ENCODE assay signal across 9 cellular contexts in the genomic region with DNA sequence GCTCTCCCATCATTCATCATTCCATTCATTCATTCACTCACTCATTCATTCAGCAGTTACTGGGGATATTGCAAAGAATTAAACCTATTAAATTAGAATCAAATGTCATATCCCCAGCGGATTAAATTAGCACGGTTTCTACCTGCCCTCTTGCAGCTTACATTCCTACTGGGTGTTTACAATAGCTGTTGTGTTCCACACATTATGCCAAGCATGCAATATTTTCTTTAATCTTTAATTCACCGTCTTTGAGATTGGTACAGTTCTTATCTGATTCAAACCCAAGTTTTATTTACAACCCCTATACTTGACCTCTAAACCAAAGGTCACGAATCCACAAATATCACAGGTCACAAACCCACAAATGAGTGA. TPM values are rescaled to one million over a fixed set of nuclear protein-coding genes. Genes with fewer than 3 reads are reported as not detected.
DNase-seq lines count a peak whose midpoint lies in the region; ATAC-seq, FAIRE-seq and TF ChIP-seq lines count a peak whose summit lies in the region.
"Had no signal": no experiment of that assay in that cellular context is flagged by ENCODE, and none has a peak within 500 bp of the region (broad histone marks: within the 10 kb centered on the region; RNA-seq: fewer than 3 reads in every experiment).

No MANE protein-coding gene starts in this region.

- peaks cover 0 to 15% of the 10 kb centered on the region in 2 donors for H3K27me3 Mint-ChIP-seq in CD8-positive, alpha-beta memory T cell

- CTCF ChIA-PET in CD8-positive, alpha-beta memory T cell (lab: Charles Lee): interaction anchor here (1.3 to 1.6 kb wide), 2 partner anchors 18 to 32 kb away, joined by 3 to 6 read pairs; a partner anchor contains a TSS
- CTCF ChIA-PET in Panc1 (lab: Charles Lee): no interaction called here
- CTCF ChIA-PET in endothelial cell of umbilical vein (lab: Charles Lee): interaction anchor here (1.4 to 2.4 kb wide), 2 partner anchors 251 to 286 kb away, joined by 10 to 12 read pairs; no protein-coding TSS in a partner anchor

- ATAC-seq in Panc1 (no peak), HG02678 (IDR thresholded peaks at IDR 0.05; ENCODE audit: unreplicated experiment) (no peak), GM21526 (IDR thresholded peaks at IDR 0.05; ENCODE audit: low FRiP score, unreplicated experiment) (no peak)

- H3K36me3 ChIP-seq in CD8-positive, alpha-beta memory T cell (ENCODE audit: insufficient read depth, low read length): no peaks in the 10 kb centered on the region
- no peaks in the 10 kb centered on the region; the same call in 1 of the 2 replicates for H3K36me3 ChIP-seq in Panc1 (ENCODE audit: control insufficient read depth, insufficient read depth, low read length)
- H3K36me3 ChIP-seq in endothelial cell of umbilical vein (ENCODE audit: control insufficient read depth in 2 of 2, extremely low read depth in 1 of 2, insufficient read depth in 2 of 2, low read length in 2 of 2): no peaks in the 10 kb centered on the region
- no peaks in the 10 kb centered on the region for H3K36me3 ChIP-seq in ovary

- H3K4me1 Mint-ChIP-seq in CD8-positive, alpha-beta memory T cell: peaks cover 16 to 24% (median 21%) of the 10 kb centered on the region in 3 donors

- POLR2A ChIA-PET in CD8-positive, alpha-beta memory T cell (lab: Charles Lee): no interaction called here
- POLR2A ChIA-PET in Panc1 (lab: Charles Lee) (no interaction called here), endothelial cell of umbilical vein (lab: Charles Lee) (no interaction called here)

- no peak for FAIRE-seq in endothelial cell of umbilical vein (lab: Jason Lieb, UNC)

- no peaks in the 10 kb centered on the region for H3K9me1 ChIP-seq in endothelial cell of umbilical vein (replicated peaks; ENCODE audit: control insufficient read depth, extremely low read depth, insufficient read depth, low read length)

- 40 to 55% (median 42%) methylated on average over 4 of the region's 4 CpGs for WGBS in ovary, 3 donors

- H2AFZ ChIP-seq in endothelial cell of umbilical vein (ENCODE audit: low read depth, low read length): peak overlapping the region; percentile 92

- peak overlapping the region; percentile 98 for H3K4me3 ChIP-seq in CD8-positive, alpha-beta memory T cell (ENCODE audit: low read length)
- H3K4me3 ChIP-seq in Panc1 (ENCODE audit: low read depth in 2 of 2, low read length in 2 of 2): peak overlapping the region; percentile 80 to 89
- H3K4me3 ChIP-seq in endothelial cell of umbilical vein (replicated peaks in 1 of 3; ENCODE audit: insufficient read depth in 1 of 3, low read depth in 1 of 3, low read length in 3 of 3): peak overlapping the region; percentile 21 to 75 (median 62)
- H3K4me3 ChIP-seq in ovary: peak overlapping the region; percentile 42

- no peak overlapping the region for H3K9ac ChIP-seq in endothelial cell of umbilical vein (replicated peaks; ENCODE audit: extremely low read depth, insufficient read depth, low read length)

- no peaks in the 10 kb centered on the region for H3K9me3 Mint-ChIP-seq in CD8-positive, alpha-beta memory T cell

- H3K27ac ChIP-seq in CD8-positive, alpha-beta memory T cell (ENCODE audit: low read depth, low read length): no peak overlapping the region
- peak overlapping the region; percentile 86 for H3K27ac ChIP-seq in Panc1 (ENCODE audit: low read length)
- no peak overlapping the region for H3K27ac ChIP-seq in endothelial cell of umbilical vein (ENCODE audit: insufficient read depth, low read depth, low read length)
- no peak overlapping the region for H3K27ac ChIP-seq in ovary

- no peaks in the 10 kb centered on the region for H3K27me3 ChIP-seq in CD8-positive, alpha-beta memory T cell (ENCODE audit: insufficient read depth, low read length, poor library complexity, severe bottlenecking)
- peaks cover 3% of the 10 kb centered on the region; the same call in 1 of the 2 replicates for H3K27me3 ChIP-seq in Panc1 (ENCODE audit: control insufficient read depth, insufficient read depth, low read length)
- peaks cover 0 to 2% of the 10 kb centered on the region in 2 experiments for H3K27me3 ChIP-seq in endothelial cell of umbilical vein (ENCODE audit: control insufficient read depth in 2 of 2, insufficient read depth in 2 of 2, low read length in 2 of 2)
- H3K27me3 ChIP-seq in ovary: no peaks in the 10 kb centered on the region

- TF ChIP-seq POLR2A in endothelial cell of umbilical vein (IDR thresholded peaks at IDR 0.05; ENCODE audit: low read depth, low read length): no peak
- no peak for TF ChIP-seq POLR2A in ovary (IDR thresholded peaks at IDR 0.05)

- H3K36me3 Mint-ChIP-seq in CD8-positive, alpha-beta memory T cell: peaks cover 0 to 7% (median 0%) of the 10 kb centered on the region in 3 donors

- peak overlapping the region; percentile 27 to 94 (median 80) for H3K27ac Mint-ChIP-seq in CD8-positive, alpha-beta memory T cell

- dilution Hi-C loops in endothelial cell of umbilical vein (cut with MboI; ENCODE audit: extremely low pct_ligation_motif_present, low sequenced_read_pairs): no loop called here

- no peak for TF ChIP-seq EP300 in ovary (IDR thresholded peaks at IDR 0.05)

- DNase-seq in CD8-positive, alpha-beta memory T cell: no peak
- DNase-seq in Panc1 (ENCODE audit: low read depth, low spot score) (no peak), endothelial cell of umbilical vein (ENCODE audit: low read depth, low spot score) (no peak), ovary (no peak), activated gamma-delta T cell treated with Interleukin-2 at 50 U/mL for 16 hours (no peak), iPS-NIHi11 (ENCODE audit: low spot score) (no peak)

- TF ChIP-seq CTCF in Panc1 (IDR thresholded peaks at IDR 0.05) (no peak), endothelial cell of umbilical vein (IDR thresholded peaks at IDR 0.05; ENCODE audit: extremely low read depth in 1 of 2, insufficient read depth in 1 of 2, low read depth in 1 of 2, low read length in 2 of 2) (no peak), ovary (IDR thresholded peaks at IDR 0.05) (no peak)

- peak overlapping the region; percentile 86 for H3K4me2 ChIP-seq in endothelial cell of umbilical vein (ENCODE audit: insufficient read depth, low read length)

- H3K79me2 ChIP-seq in endothelial cell of umbilical vein (ENCODE audit: control insufficient read depth, insufficient read depth, low read length): peaks cover 34% of the 10 kb centered on the region

- BruUV-seq in Panc1 (replicated peaks; lab: Mats Ljungman, UMichigan) (no TSS peak), endothelial cell of umbilical vein (replicated peaks; lab: Mats Ljungman, UMichigan) (TSS peak; percentile 49)

- no peaks in the 10 kb centered on the region for H3K9me3 ChIP-seq in CD8-positive, alpha-beta memory T cell (ENCODE audit: low read length)
- no peaks in the 10 kb centered on the region for H3K9me3 ChIP-seq in Panc1 (ENCODE audit: control insufficient read depth, insufficient read depth, low read depth, low read length)
- H3K9me3 ChIP-seq in endothelial cell of umbilical vein (replicated peaks; ENCODE audit: control insufficient read depth, insufficient read depth, low read length): no peaks in the 10 kb centered on the region
- H3K9me3 ChIP-seq in ovary: no peaks in the 10 kb centered on the region

- intact Hi-C loops in Panc1 (cut with micrococcal nuclease; ENCODE audit: unreplicated experiment) (no loop called here), endothelial cell of umbilical vein (cut with micrococcal nuclease) (loop anchor here (1.0 to 5.0 kb wide), 3 partner anchors 18 to 251 kb away; no protein-coding TSS in a partner anchor), ovary (cut with DNase I) (no loop called here)

- H3K4me3 Mint-ChIP-seq in CD8-positive, alpha-beta memory T cell: peak overlapping the region; percentile 89 to 95 (median 93)

- peaks cover 4% of the 10 kb centered on the region for H4K20me1 ChIP-seq in endothelial cell of umbilical vein (replicated peaks; ENCODE audit: control insufficient read depth, extremely low read depth, insufficient read depth, low read length)

- H3K4me1 ChIP-seq in CD8-positive, alpha-beta memory T cell (ENCODE audit: insufficient read depth, low read length): peaks cover 9% of the 10 kb centered on the region
- H3K4me1 ChIP-seq in Panc1 (ENCODE audit: control insufficient read depth, insufficient read depth, low read length): peaks cover 28% of the 10 kb centered on the region
- peaks cover 20% of the 10 kb centered on the region for H3K4me1 ChIP-seq in endothelial cell of umbilical vein (ENCODE audit: control insufficient read depth, extremely low read depth, insufficient read depth, low read length)
- peaks cover 3% of the 10 kb centered on the region for H3K4me1 ChIP-seq in ovary (ENCODE audit: insufficient read depth)

- in situ Hi-C loops in Panc1 (cut with HindIII; ENCODE audit: low pct_unique_long_range_greater_than_20kb, low sequenced_read_pairs): no loop called here

TF ChIP-seq in endothelial cell of umbilical vein, 7 proteins besides CTCF, POLR2A, EP300 and RAD21 (continues in another document):
- no peak for TF ChIP-seq GATA2 (IDR thresholded peaks at IDR 0.05; ENCODE audit: insufficient read depth, insufficient read length, low read depth, low read length)

RNA-seq across cellular contexts. Expression of a gene that starts 0.7 kb away (rescaled TPM):
- total RNA-seq in CD8-positive, alpha-beta memory T cell: 1 to 10 TPM; 8.2 to 9.7 TPM
- polyA plus RNA-seq in CD8-positive, alpha-beta memory T cell: 0.87 TPM
- 27.2 TPM for total RNA-seq in Panc1 (2021; ENCODE audit: unreplicated experiment)
- 5.8 TPM for polyA plus RNA-seq in Panc1 (2012; ENCODE audit: insufficient read length)
- 37.4 and 42.4 TPM in 2 replicates for total RNA-seq in endothelial cell of umbilical vein
- 14.5 and 15.0 TPM in 2 replicates for polyA plus RNA-seq in endothelial cell of umbilical vein
- polyA plus RNA-seq in endothelial cell of umbilical vein (2011; cell fraction: cytosol; rRNA removed): 11.2 and 12.3 TPM in 2 replicates
- 54.8 and 63.9 TPM in 2 replicates for polyA plus RNA-seq in endothelial cell of umbilical vein (2011; cell fraction: nucleus; rRNA removed)
- 8.5 and 10.2 TPM in 2 replicates for polyA plus RNA-seq in endothelial cell of umbilical vein (2012)
- 85.9 and 89.1 TPM in 2 replicates for polyA minus RNA-seq in endothelial cell of umbilical vein
- 10.7 TPM for polyA minus RNA-seq in endothelial cell of umbilical vein (2011; cell fraction: cytosol; rRNA and poly(A)+ RNA removed)
- 100 and 103 TPM in 2 replicates for polyA minus RNA-seq in endothelial cell of umbilical vein (2011; cell fraction: nucleus; rRNA and poly(A)+ RNA removed)
- total RNA-seq in ovary: 10 to 100 TPM in 1 of 7 donors, 1 to 10 TPM in 6; 2.5 to 10.6 (median 7.5) TPM
- 1 to 10 TPM; 1.5 to 3.3 TPM for polyA plus RNA-seq in ovary

RNA-seq across cellular contexts. Expression of a gene that starts 32.6 kb away (rescaled TPM):
- not detected for total RNA-seq in CD8-positive, alpha-beta memory T cell
- not detected for polyA plus RNA-seq in CD8-positive, alpha-beta memory T cell
- 3.4 TPM for total RNA-seq in Panc1 (2021; ENCODE audit: unreplicated experiment)
- 2.7 TPM for polyA plus RNA-seq in Panc1 (2012; ENCODE audit: insufficient read length)
- total RNA-seq in endothelial cell of umbilical vein: not detected in 2 replicates
- not detected in 2 replicates for polyA plus RNA-seq in endothelial cell of umbilical vein
- not detected in 2 replicates for polyA plus RNA-seq in endothelial cell of umbilical vein (2011; cell fraction: cytosol; rRNA removed)
- polyA plus RNA-seq in endothelial cell of umbilical vein (2011; cell fraction: nucleus; rRNA removed): not detected in 2 replicates
- polyA plus RNA-seq in endothelial cell of umbilical vein (2012): not detected in 2 replicates
- not detected in 2 replicates for polyA minus RNA-seq in endothelial cell of umbilical vein
- not detected for polyA minus RNA-seq in endothelial cell of umbilical vein (2011; cell fraction: cytosol; rRNA and poly(A)+ RNA removed)
- polyA minus RNA-seq in endothelial cell of umbilical vein (2011; cell fraction: nucleus; rRNA and poly(A)+ RNA removed): not detected in 2 replicates
- total RNA-seq in ovary: 1 to 10 TPM in 2 of 7 donors, under 1 TPM in 2, not detected in 3; 0.05 to 2.6 (median 1.0) TPM
- polyA plus RNA-seq in ovary: under 1 TPM in 1 of 2 donors, not detected in 1; 0.02 TPM
- total RNA-seq: M059J had no signal

Comparison
In these comparisons a context has a peak if more than half of its experiments do, and no peak if none do; other contexts are left out.
1. H3K4me3 ChIP-seq: peak in every context shown above with its lines; median percentile 98 in CD8-positive, alpha-beta memory T cell; 84 in Panc1; 62 in endothelial cell of umbilical vein; 42 in ovary.